Comparison of ENCODE assay signal across 1 cellular context in genomic region chr14:60977848-60978247, GRCh38.
TF ChIP-seq lines count a peak whose summit lies in the region.

No MANE protein-coding gene starts in this region.

TF ChIP-seq in endothelial cell of umbilical vein, 7 proteins besides CTCF, POLR2A, EP300 and RAD21:
- TF ChIP-seq EZH2 (IDR thresholded peaks at IDR 0.05; ENCODE audit: borderline replicate concordance, low read depth, low read length, severe bottlenecking): no peak
